Comparison of ENCODE assay signal across 18 cellular contexts in genomic region chr3:9079674-9080073, GRCh38.
DNase-seq lines count a peak whose midpoint lies in the region; ATAC-seq and TF ChIP-seq lines count a peak whose summit lies in the region.
"Had no signal": no experiment of that assay in that cellular context is flagged by ENCODE, and none has a peak within 500 bp of the region (broad histone marks: within the 10 kb centered on the region; RNA-seq: fewer than 3 reads in every experiment).

No MANE protein-coding gene starts in this region.

- no peak overlapping the region for H3K27ac ChIP-seq in brain microvascular endothelial cell

- in situ Hi-C loops in brain microvascular endothelial cell (cut with HindIII; ENCODE audit: low pct_ligation_motif_present, low sequenced_read_pairs), result no loop called here

- H3K4me3 ChIP-seq in brain microvascular endothelial cell (ENCODE audit: low read depth, low read length), result no peak overlapping the region

- DNase-seq in ELR (ENCODE audit: low read depth), result peak; percentile 24
- DNase-seq in HT1080 (ENCODE audit: low read depth), result peak; percentile 17
- peak; percentile 7 for DNase-seq in brain microvascular endothelial cell
- DNase-seq in foreskin melanocyte, result peak; percentile 8
- no peak for DNase-seq in GM19240 (ENCODE audit: insufficient read length, low spot score)
- DNase-seq: ACHN; CD4-positive, CD25-positive, alpha-beta regulatory T cell; DMS53; GDM1; GOT3; HFFc6; NCI-H1436 treated with DMSO at 0.1 percent for 48 hours; NCI-H2081; NCI-H524 treated with DMSO at 0.1 percent for 48 hours; Right ventricle myocardium superior had no signal

- no peak for ATAC-seq in HG02870 (IDR thresholded peaks at IDR 0.05; ENCODE audit: unreplicated experiment)
- ATAC-seq in HG03439 (IDR thresholded peaks at IDR 0.05; ENCODE audit: unreplicated experiment), result no peak
- ATAC-seq: SK-N-SH treated with all-trans-retinoic acid at 6 μM for 48 hours had no signal

- no peaks in the 10 kb centered on the region for H3K27me3 ChIP-seq in brain microvascular endothelial cell (replicated peaks)

- H3K36me3 ChIP-seq in brain microvascular endothelial cell (replicated peaks), result no peaks in the 10 kb centered on the region

- TF ChIP-seq CTCF in brain microvascular endothelial cell (IDR thresholded peaks at IDR 0.05; ENCODE audit: low read depth, low read length, missing control alignments), result no peak
